Comparison of ENCODE assay signal across 8 cellular contexts in genomic region chr1:42035830-42036604, GRCh38.
DNase-seq lines count a peak whose midpoint lies in the region; TF ChIP-seq lines count a peak whose summit lies in the region.

No MANE protein-coding gene starts in this region.

- H3K36me3 ChIP-seq in neural progenitor cell (no peaks in the 10 kb centered on the region), stomach (no peaks in the 10 kb centered on the region)

- H3K9me3 ChIP-seq in neural progenitor cell (ENCODE audit: low read depth) = no peaks in the 10 kb centered on the region
- no peaks in the 10 kb centered on the region for H3K9me3 ChIP-seq in stomach

- DNase-seq in GDM1 (lab: John Stamatoyannopoulos, UW) (peak; percentile 89), HCEC 1CT (peak; percentile 66), M059J (ENCODE audit: low read depth) (peak; percentile 90), activated gamma-delta T cell treated with Interleukin-2 at 50 U/mL for 16 hours (peak; percentile 98), foreskin melanocyte (peak; percentile 81), neural progenitor cell (ENCODE audit: low spot score) (peak; percentile 98), stomach (peak; percentile 98)

- H3K4me1 ChIP-seq in neural progenitor cell (no peaks in the 10 kb centered on the region), stomach (peaks cover 7 to 21% (median 17%) of the 10 kb centered on the region in 4 donors)

- H2AFZ ChIP-seq in neural progenitor cell (replicated peaks) = peak overlapping the region; percentile 98

- H3K4me1 Mint-ChIP-seq in neural progenitor cell = peaks cover 10% of the 10 kb centered on the region

- intact Hi-C loops in stomach (cut with DNase I; ENCODE audit: low total_unique reads) = no loop called here

- H3K27me3 ChIP-seq in neural progenitor cell (peaks cover 70% of the 10 kb centered on the region), stomach (no peaks in the 10 kb centered on the region)

- TF ChIP-seq CTCF in neural progenitor cell (IDR thresholded peaks at IDR 0.05) (no peak), stomach (IDR thresholded peaks at IDR 0.05) (no peak)

- H4K20me1 ChIP-seq in neural progenitor cell (ENCODE audit: low read depth) = no peaks in the 10 kb centered on the region

- no peak overlapping the region for H3K27ac Mint-ChIP-seq in neural progenitor cell

- peaks cover 8% of the 10 kb centered on the region for H3F3A ChIP-seq in neural progenitor cell (ENCODE audit: low read depth)

- peak; percentile 80 for TF ChIP-seq POLR2A in Raji (IDR thresholded peaks at IDR 0.05; ENCODE audit: insufficient read depth, low read depth, low read length)
- no peak for TF ChIP-seq POLR2A in stomach (IDR thresholded peaks at IDR 0.05)

- peak overlapping the region; percentile 85 for H3K4me3 Mint-ChIP-seq in neural progenitor cell

- H3K9me3 Mint-ChIP-seq in neural progenitor cell = no peaks in the 10 kb centered on the region

- H3K4me3 ChIP-seq in neural progenitor cell (peak overlapping the region; percentile 92), stomach (peak overlapping the region; percentile 73 to 99 (median 91))

- peaks cover 13% of the 10 kb centered on the region for H3K27me3 Mint-ChIP-seq in neural progenitor cell (ENCODE audit: insufficient read depth, low read depth)

- no peaks in the 10 kb centered on the region for H3K36me3 Mint-ChIP-seq in neural progenitor cell

- WGBS in stomach, 5 donors = 1 to 2% (median 1%) methylated on average over 36 to 57 of the region's 60 CpGs

- H3K9ac ChIP-seq in neural progenitor cell = no peak overlapping the region

- peak overlapping the region; percentile 99 for H3K4me2 ChIP-seq in neural progenitor cell

- H3K27ac ChIP-seq in neural progenitor cell (no peak overlapping the region), stomach (peak overlapping the region; percentile 61 to 86 (median 72))

- no peak for TF ChIP-seq EP300 in stomach (IDR thresholded peaks at IDR 0.05)

- no peaks in the 10 kb centered on the region for H3K79me2 ChIP-seq in neural progenitor cell (ENCODE audit: low read depth)
